16 cellular contexts compared by ENCODE assay signal in genomic region chr5:45697211-45697610, GRCh38. TPM values are rescaled to one million over a fixed set of nuclear protein-coding genes. Genes with fewer than 3 reads are reported as not detected.
A peak's percentile ranks its signal among the peaks of the same experiment; 100 is the strongest.
DNase-seq lines count a peak whose midpoint lies in the region; ATAC-seq and TF ChIP-seq lines count a peak whose summit lies in the region.
"Had no signal": no experiment of that assay in that cellular context is flagged by ENCODE, and none has a peak within 500 bp of the region (broad histone marks: within the 10 kb centered on the region; RNA-seq: fewer than 3 reads in every experiment).

No MANE protein-coding gene starts in this region.

- no peaks in the 10 kb centered on the region for H3K36me3 ChIP-seq in A673 (ENCODE audit: insufficient read depth, low read length, poor library complexity, severe bottlenecking)
- H3K36me3 ChIP-seq in SK-N-MC (ENCODE audit: insufficient read depth, low read length) = no peaks in the 10 kb centered on the region

- TF ChIP-seq CTCF in A673 (conservative IDR thresholded peaks at IDR 0.05; ENCODE audit: low read depth, low read length) (no peak), dorsolateral prefrontal cortex (IDR thresholded peaks at IDR 0.05 in 54 of 56, conservative IDR thresholded peaks at IDR 0.05 in 2 of 56; ENCODE audit: low read depth in 1 of 56, partially characterized antibody in 56 of 56) (no peak), HFFc6 (IDR thresholded peaks at IDR 0.05) (no peak)

- peak; percentile 89 for DNase-seq in A673 (ENCODE audit: low spot score)
- peak; percentile 75 for DNase-seq in NCI-H2171 treated with DMSO at 0.1 percent for 48 hours (lab: John Stamatoyannopoulos, UW)
- DNase-seq in SK-N-MC (ENCODE audit: low read depth, low spot score) = peak; percentile 75
- no peak for DNase-seq in dorsolateral prefrontal cortex
- DNase-seq in AG20443 (ENCODE audit: low spot score) = no peak
- no peak for DNase-seq in HFFc6
- DNase-seq: 8988T; ACHN; CD4-positive, alpha-beta T cell; DMS79; GM23248; H7 had no signal

- no peak overlapping the region for H3K4me3 Mint-ChIP-seq in HFFc6
- H3K4me3 Mint-ChIP-seq: B cell; CD4-positive, alpha-beta T cell had no signal

- no peaks in the 10 kb centered on the region for H3K27me3 Mint-ChIP-seq in HFFc6 (ENCODE audit: insufficient read depth)

- no peaks in the 10 kb centered on the region for H3K36me3 Mint-ChIP-seq in HFFc6 (ENCODE audit: low read depth)

- H3K27ac Mint-ChIP-seq in HFFc6 = no peak overlapping the region
- H3K27ac Mint-ChIP-seq: B cell; CD4-positive, alpha-beta T cell had no signal

- peaks cover 8% of the 10 kb centered on the region for H3K4me1 ChIP-seq in A673 (ENCODE audit: insufficient read depth, low read length, poor library complexity, severe bottlenecking)

- BruUV-seq in A673 (replicated peaks; lab: Mats Ljungman, UMichigan) = no TSS peak

- POLR2A ChIA-PET in A673 (lab: Charles Lee; ENCODE audit: low non-redundant PET) = no interaction called here

- ATAC-seq in HG03439 (IDR thresholded peaks at IDR 0.05; ENCODE audit: unreplicated experiment) (no peak), esophagus mucosa (no peak)

- no peaks in the 10 kb centered on the region for H3K4me1 Mint-ChIP-seq in HFFc6 (ENCODE audit: low read depth)

- H3K9me3 ChIP-seq in A673 (ENCODE audit: low read depth, low read length, poor library complexity, severe bottlenecking) (no peaks in the 10 kb centered on the region), SK-N-MC (ENCODE audit: low read depth, low read length) (no peaks in the 10 kb centered on the region)

- no peak overlapping the region for H3K27ac ChIP-seq in A673 (ENCODE audit: low read depth, low read length, poor library complexity, severe bottlenecking)
- no peak overlapping the region for H3K27ac ChIP-seq in SK-N-MC
- H3K27ac ChIP-seq in dorsolateral prefrontal cortex = peak overlapping the region in 38 of 59 donors; percentile 2 to 89 (median 52)
- H3K27ac ChIP-seq: GM23248 had no signal

- H3K9me3 Mint-ChIP-seq in HFFc6 = peaks cover 36% of the 10 kb centered on the region

- H3K9ac ChIP-seq in SK-N-MC (ENCODE audit: insufficient read length) = no peak overlapping the region
- H3K9ac ChIP-seq: GM23248 had no signal

- intact Hi-C loops in A673 (cut with micrococcal nuclease; ENCODE audit: unreplicated experiment) = loop anchor here (2.0 to 5.0 kb wide), 2 partner anchors 658 to 755 kb away; no protein-coding TSS in a partner anchor
- intact Hi-C loops in dorsolateral prefrontal cortex (cut with DNase I) = loop anchor here in 1 of 2 donors (2.0 kb wide), 1 partner anchor 70 kb away; no protein-coding TSS in a partner anchor

- CTCF ChIA-PET in A673 (lab: Charles Lee) = interaction anchor here (0.5 kb wide), 1 partner anchor 56 kb away, joined by 3 read pairs; no protein-coding TSS in a partner anchor

- H3K27me3 ChIP-seq in A673 (replicated peaks; ENCODE audit: insufficient read depth, low read depth, low read length, poor library complexity) (peaks cover 35% of the 10 kb centered on the region), dorsolateral prefrontal cortex (peaks cover 0 to 40% (median 4%) of the 10 kb centered on the region in 45 donors)

- H3K4me3 ChIP-seq in A673 (ENCODE audit: low read depth, low read length, poor library complexity, severe bottlenecking) (no peak overlapping the region), SK-N-MC (peak overlapping the region; percentile 68), dorsolateral prefrontal cortex (no peak overlapping the region)
- H3K4me3 ChIP-seq: GM23248 had no signal

RNA-seq across cellular contexts. Expression of gene HCN1, which starts 1.0 kb away (rescaled TPM):
- total RNA-seq in A673 (2021) (0.04 and 0.09 TPM in 2 replicates), dorsolateral prefrontal cortex (10 to 100 TPM; 14.1 to 84.0 (median 51.9) TPM), esophagus mucosa (not detected)
- total RNA-seq in HFFc6 (2021; fragmentation: NEBNext Ultra II Directional; extraction: Animal tissue kit (Norgen Biotek cat#: 25700)) = not detected
- total RNA-seq: B cell; CD4-positive, alpha-beta T cell; GM23248; HT1080 had no signal

Comparison
In these comparisons a context has a peak if more than half of its experiments do, and no peak if none do; other contexts are left out.
1. DNase-seq: peak in A673 (single experiment), NCI-H2171 treated with DMSO at 0.1 percent for 48 hours (single experiment) and SK-N-MC (single experiment); none in dorsolateral prefrontal cortex (0 of 10), AG20443 (single experiment) and HFFc6 (single experiment).
2. H3K27ac ChIP-seq: peak in dorsolateral prefrontal cortex (38 of 59); none in A673 (single experiment) and SK-N-MC (single experiment).
3. RNA of gene HCN1, which starts 1.0 kb away (total RNA-seq): 14.1 to 84.0 TPM in dorsolateral prefrontal cortex; 0.04 to 0.09 TPM in A673, not detected in esophagus mucosa (single experiment) and not detected in HFFc6; every median in the first group is over 10 times any median in the second.